ENCODE assay signal across 1 cellular context in the genomic region with DNA sequence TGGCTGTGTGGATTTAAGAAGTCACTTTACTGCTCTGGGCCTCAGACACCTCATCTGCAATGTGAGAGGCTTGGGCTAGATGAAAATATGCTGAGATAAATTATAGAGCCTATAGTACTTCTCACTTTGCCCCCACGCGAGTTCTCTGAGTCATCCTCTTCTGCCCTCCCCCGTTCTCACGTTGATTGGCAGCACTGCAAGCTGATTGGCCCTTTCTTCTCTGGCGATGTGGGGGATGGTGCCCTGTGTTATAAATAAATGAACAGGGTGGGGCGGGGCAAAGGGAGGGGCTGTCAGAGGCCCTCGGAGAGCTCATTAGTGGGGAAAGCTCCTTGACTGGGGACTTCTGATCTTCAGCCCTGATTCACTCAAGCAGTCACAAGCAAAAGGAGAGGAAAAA.
TF ChIP-seq lines count a peak whose summit lies in the region.

No MANE protein-coding gene starts in this region.

TF ChIP-seq in SK-N-SH, 30 proteins besides CTCF, POLR2A, EP300 and RAD21 (continued from another document):
- TF ChIP-seq, protein P1, sequence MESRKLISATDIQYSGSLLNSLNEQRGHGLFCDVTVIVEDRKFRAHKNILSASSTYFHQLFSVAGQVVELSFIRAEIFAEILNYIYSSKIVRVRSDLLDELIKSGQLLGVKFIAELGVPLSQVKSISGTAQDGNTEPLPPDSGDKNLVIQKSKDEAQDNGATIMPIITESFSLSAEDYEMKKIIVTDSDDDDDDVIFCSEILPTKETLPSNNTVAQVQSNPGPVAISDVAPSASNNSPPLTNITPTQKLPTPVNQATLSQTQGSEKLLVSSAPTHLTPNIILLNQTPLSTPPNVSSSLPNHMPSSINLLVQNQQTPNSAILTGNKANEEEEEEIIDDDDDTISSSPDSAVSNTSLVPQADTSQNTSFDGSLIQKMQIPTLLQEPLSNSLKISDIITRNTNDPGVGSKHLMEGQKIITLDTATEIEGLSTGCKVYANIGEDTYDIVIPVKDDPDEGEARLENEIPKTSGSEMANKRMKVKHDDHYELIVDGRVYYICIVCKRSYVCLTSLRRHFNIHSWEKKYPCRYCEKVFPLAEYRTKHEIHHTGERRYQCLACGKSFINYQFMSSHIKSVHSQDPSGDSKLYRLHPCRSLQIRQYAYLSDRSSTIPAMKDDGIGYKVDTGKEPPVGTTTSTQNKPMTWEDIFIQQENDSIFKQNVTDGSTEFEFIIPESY (IDR thresholded peaks at IDR 0.05; ENCODE audit: borderline replicate concordance, low read depth): no peak
- TF ChIP-seq FOXJ3 (CRISPR knock-in tag; IDR thresholded peaks at IDR 0.05) (no peak), IRF3 (IDR thresholded peaks at IDR 0.05; ENCODE audit: low read depth, low read length) (no peak), FOSL2 (IDR thresholded peaks at IDR 0.05; ENCODE audit: borderline replicate concordance, low read depth) (no peak), GABPA (IDR thresholded peaks at IDR 0.05; ENCODE audit: low read depth) (no peak), FOXM1 (IDR thresholded peaks at IDR 0.05; ENCODE audit: low read depth) (no peak), NRF1 (IDR thresholded peaks at IDR 0.05; ENCODE audit: low read depth, low read length) (no peak), SMC3 (IDR thresholded peaks at IDR 0.05; ENCODE audit: low read depth, low read length) (no peak), MXI1 (IDR thresholded peaks at IDR 0.05; ENCODE audit: low read depth, low read length) (no peak), RFX5 (IDR thresholded peaks at IDR 0.05; ENCODE audit: low read length) (no peak), CHD2 (IDR thresholded peaks at IDR 0.05; ENCODE audit: low read length, partially characterized antibody) (no peak)
